Comparison of ENCODE assay signal across 1 cellular context in genomic region chr2:20177556-20178403, GRCh38.
TF ChIP-seq lines count a peak whose summit lies in the region.

No MANE protein-coding gene starts in this region.

TF ChIP-seq in HepG2, 621 proteins besides CTCF, POLR2A, EP300 and RAD21 (continued from another document):
- TF ChIP-seq ZNF609 (CRISPR knock-in tag; IDR thresholded peaks at IDR 0.05; ENCODE audit: borderline replicate concordance) (no peak), SAP130 (CRISPR knock-in tag; IDR thresholded peaks at IDR 0.05; ENCODE audit: low read depth) (peak; percentile 34; the same call in 1 of the 2 replicates), CBX5 (CRISPR knock-in tag; IDR thresholded peaks at IDR 0.05; ENCODE audit: borderline replicate concordance) (0 out of 2 replicates have a peak, but pooled peaks have one; percentile 25), ZMYM2 (CRISPR knock-in tag; IDR thresholded peaks at IDR 0.05) (0 out of 2 replicates have a peak, but pooled peaks have one; percentile 33), MAZ (IDR thresholded peaks at IDR 0.05; ENCODE audit: borderline replicate concordance, low read depth, low read length) (0 out of 2 replicates have a peak, but pooled peaks have one; percentile 12), MAZ (CRISPR knock-in tag; IDR thresholded peaks at IDR 0.05; ENCODE audit: low read depth) (no peak), ZNF687 (CRISPR knock-in tag; IDR thresholded peaks at IDR 0.05) (peak; percentile 74), NRL (CRISPR knock-in tag; IDR thresholded peaks at IDR 0.05; ENCODE audit: borderline replicate concordance) (peak; percentile 46; the same call in 1 of the 2 replicates), ZNF619 (CRISPR knock-in tag; IDR thresholded peaks at IDR 0.05) (0 out of 2 replicates have a peak, but pooled peaks have one; percentile 28), THAP9 (CRISPR knock-in tag; IDR thresholded peaks at IDR 0.05; ENCODE audit: borderline replicate concordance) (peak; percentile 29; the same call in 1 of the 2 replicates), SMC3 (IDR thresholded peaks at IDR 0.05; ENCODE audit: low read length) (peak; percentile 59; the same call in 1 of the 2 replicates), SCMH1 (CRISPR knock-in tag; IDR thresholded peaks at IDR 0.05; ENCODE audit: borderline replicate concordance) (no peak), SRF (IDR thresholded peaks at IDR 0.05; ENCODE audit: low read depth, low read length) (no peak), ZNF430 (CRISPR knock-in tag; IDR thresholded peaks at IDR 0.05) (peak; percentile 63; the same call in 1 of the 2 replicates)
